Comparison of ENCODE assay signal across 1 cellular context in genomic region chr12:104306943-104307654, GRCh38.
TF ChIP-seq lines count a peak whose summit lies in the region.

No MANE protein-coding gene starts in this region.

TF ChIP-seq in IMR-90, 13 proteins besides CTCF, POLR2A, EP300 and RAD21:
- TF ChIP-seq FOS (IDR thresholded peaks at IDR 0.05; ENCODE audit: low read depth, low read length) = no peak
- 0 out of 2 replicates have a peak, but pooled peaks have one; percentile 20 for TF ChIP-seq CEBPB (IDR thresholded peaks at IDR 0.05; ENCODE audit: low read depth, low read length)
